27 cellular contexts compared by ENCODE assay signal in genomic region chr19:364496-365287, GRCh38. TPM values are rescaled to one million over a fixed set of nuclear protein-coding genes. Genes with fewer than 3 reads are reported as not detected.
"Had no signal": no experiment of that assay in that cellular context is flagged by ENCODE, and none has a peak within 500 bp of the region (broad histone marks: within the 10 kb centered on the region; RNA-seq: fewer than 3 reads in every experiment).

No MANE protein-coding gene starts in this region.

- DNase-seq: activated B cell treated with CpG ODN at 0.5 μM for 24 hours; activated CD4-positive, alpha-beta T cell treated with anti-CD3 and anti-CD28 coated beads, Interleukin-2, amount 50 U/mL, for 1 hour; activated CD8-positive, alpha-beta T cell treated with anti-CD3 and anti-CD28 coated beads for 36 hours; activated naive CD4-positive, alpha-beta T cell treated with Interleukin-2 at 50 U/mL for 16 hours; activated T-cell treated with anti-CD3 and anti-CD28 coated beads, Interleukin-2, amount 50 U/mL, for 4 hours; anterior cingulate cortex; colonic mucosa; effector CD8-positive, alpha-beta T cell; erythroblast; naive thymus-derived CD8-positive, alpha-beta T cell; retina; stimulated activated CD4-positive, alpha-beta T cell treated with anti-CD3 and anti-CD28 coated beads, Interleukin-15, amount 100 ng/mL, for 24 hours; stimulated activated CD4-positive, alpha-beta T cell treated with anti-CD3 and anti-CD28 coated beads, Interleukin-2, amount 100 ng/mL, for 24 hours; stimulated activated naive CD4-positive, alpha-beta T cell treated with Interleukin-2 at 50 U/mL for 16 hours; T-helper 1 cell had no signal

- H3K27ac Mint-ChIP-seq: activated B cell treated with CpG ODN at 0.5 μM for 24 hours; activated CD8-positive, alpha-beta T cell treated with anti-CD3 and anti-CD28 coated beads for 36 hours; activated naive CD8-positive, alpha-beta T cell; activated T-helper 17 cell treated with anti-CD3 and anti-CD28 coated beads, Interleukin-2, amount 50 U/mL, for 72 hours; progenitor cell of endocrine pancreas; T-helper 2 cell treated with Interferon-gamma antibody and Interleukin-4, amounts not matched to agents 5 μg/mL and 100 μg/mL, for 36 hours had no signal

- H3K4me3 Mint-ChIP-seq: activated B cell treated with CpG ODN at 0.5 μM for 24 hours; activated CD8-positive, alpha-beta T cell treated with anti-CD3 and anti-CD28 coated beads for 36 hours; activated naive CD8-positive, alpha-beta T cell; activated T-cell treated with anti-CD3 and anti-CD28 coated beads, Interleukin-2, amount 50 U/mL, for 4 hours; activated T-helper 17 cell treated with anti-CD3 and anti-CD28 coated beads, Interleukin-2, amount 50 U/mL, for 72 hours; central memory CD8-positive, alpha-beta T cell; naive thymus-derived CD8-positive, alpha-beta T cell; neural crest cell; T-helper 2 cell treated with Interferon-gamma antibody and Interleukin-4, amounts not matched to agents 5 μg/mL and 100 μg/mL, for 36 hours had no signal

- H3K27ac ChIP-seq: colonic mucosa, gastroesophageal sphincter, hepatocyte, tibial nerve had no signal

- H3K4me1 Mint-ChIP-seq: activated B cell treated with CpG ODN at 0.5 μM for 24 hours; activated T-helper 17 cell treated with anti-CD3 and anti-CD28 coated beads, Interleukin-2, amount 50 U/mL, for 72 hours; central memory CD8-positive, alpha-beta T cell; naive thymus-derived CD8-positive, alpha-beta T cell; neural crest cell had no signal

- H3K4me3 ChIP-seq: colonic mucosa, gastroesophageal sphincter, hepatocyte, smooth muscle cell, tibial nerve had no signal

- H3K4me2 ChIP-seq: hepatocyte, smooth muscle cell had no signal

- H3K79me2 ChIP-seq: hepatocyte had no signal

- H3K36me3 Mint-ChIP-seq: activated naive CD8-positive, alpha-beta T cell; naive thymus-derived CD8-positive, alpha-beta T cell had no signal

- H3K9me3 Mint-ChIP-seq: activated B cell treated with CpG ODN at 0.5 μM for 24 hours; activated CD8-positive, alpha-beta T cell treated with anti-CD3 and anti-CD28 coated beads for 36 hours; activated T-cell treated with anti-CD3 and anti-CD28 coated beads, Interleukin-2, amount 50 U/mL, for 4 hours; activated T-helper 17 cell treated with anti-CD3 and anti-CD28 coated beads, Interleukin-2, amount 50 U/mL, for 72 hours; central memory CD8-positive, alpha-beta T cell; naive thymus-derived CD8-positive, alpha-beta T cell; neural crest cell; T-helper 2 cell treated with Interferon-gamma antibody and Interleukin-4, amounts not matched to agents 5 μg/mL and 100 μg/mL, for 36 hours had no signal

- H3K4me1 ChIP-seq: colonic mucosa, gastroesophageal sphincter, tibial nerve had no signal

- H3K36me3 ChIP-seq: colonic mucosa, gastroesophageal sphincter, tibial nerve had no signal

- H3K27me3 ChIP-seq: colonic mucosa, hepatocyte had no signal

- H2AFZ ChIP-seq: hepatocyte had no signal

- H3K9me3 ChIP-seq: colonic mucosa, gastroesophageal sphincter had no signal

RNA-seq across cellular contexts. Expression of gene C2CD4C, which starts 44.3 kb away (rescaled TPM):
- total RNA-seq: activated B cell treated with CpG ODN at 0.5 μM for 24 hours; fibroblast of villous mesenchyme; naive thymus-derived CD8-positive, alpha-beta T cell had no signal
- polyA plus RNA-seq: fibroblast of lung; naive thymus-derived CD8-positive, alpha-beta T cell had no signal
